In the genomic region with DNA sequence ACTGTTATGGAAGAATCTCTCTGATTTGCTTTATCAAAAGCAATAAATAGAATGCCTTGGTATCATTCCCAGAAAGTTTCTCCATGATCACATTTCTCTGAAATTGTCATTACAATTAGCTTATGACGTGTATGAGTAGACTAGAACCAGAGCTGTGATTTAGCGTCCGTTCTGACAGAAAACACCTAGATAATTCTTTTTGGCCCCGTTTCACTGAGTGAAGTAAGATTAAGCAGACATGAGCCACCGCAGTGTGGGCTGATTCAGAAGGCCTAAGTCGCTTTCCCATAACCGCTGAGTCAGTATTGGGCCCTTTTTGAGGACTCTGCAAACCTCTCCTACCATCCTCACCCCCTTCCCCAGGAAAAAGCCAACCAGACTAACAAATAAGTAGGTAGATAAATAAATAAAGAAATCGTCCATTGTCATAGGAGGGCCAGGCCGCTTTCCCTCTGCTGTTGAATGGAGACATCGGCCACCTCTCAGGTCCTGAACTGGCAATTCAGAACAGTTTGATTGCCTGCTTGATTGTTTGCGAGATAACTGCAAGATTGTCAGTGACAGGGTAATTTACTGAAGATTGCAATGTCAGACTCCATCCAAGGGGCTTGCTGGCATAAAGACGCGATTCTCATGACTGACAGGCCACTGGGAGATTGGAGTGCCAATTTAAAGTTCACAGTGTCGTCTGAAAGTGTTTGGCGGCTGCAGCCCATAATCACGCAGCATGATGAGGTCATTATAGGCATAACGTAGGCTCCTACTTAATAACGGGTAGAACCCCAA, we compare ENCODE assay signal across 21 cellular contexts.
DNase-seq lines count a peak whose midpoint lies in the region; ATAC-seq, FAIRE-seq and TF ChIP-seq lines count a peak whose summit lies in the region.
"Had no signal": no experiment of that assay in that cellular context is flagged by ENCODE, and none has a peak within 500 bp of the region (broad histone marks: within the 10 kb centered on the region; RNA-seq: fewer than 3 reads in every experiment).

No MANE protein-coding gene starts in this region.

- no peak overlapping the region for H3K27ac ChIP-seq in A549
- H3K27ac ChIP-seq in right cardiac atrium (ENCODE audit: low read length): peak overlapping the region; percentile 67
- H3K27ac ChIP-seq: GM23248 had no signal

- no peak for TF ChIP-seq EP300 in A549 (IDR thresholded peaks at IDR 0.05)

- no peak overlapping the region for H3K27ac Mint-ChIP-seq in activated naive CD8-positive, alpha-beta T cell treated with anti-CD3 and anti-CD28 coated beads for 36 hours

- peaks cover 5% of the 10 kb centered on the region for H3K27me3 Mint-ChIP-seq in activated T-cell treated with anti-CD3 and anti-CD28 coated beads, Interleukin-2, amount 50 U/mL, for 4 hours (ENCODE audit: low read depth)
- H3K27me3 Mint-ChIP-seq in activated naive CD8-positive, alpha-beta T cell treated with anti-CD3 and anti-CD28 coated beads for 36 hours: peaks cover 3% of the 10 kb centered on the region

- no peak for TF ChIP-seq RAD21 in A549 (conservative IDR thresholded peaks at IDR 0.05 in 1 of 2, IDR thresholded peaks at IDR 0.05 in 1 of 2)

- POLR2A ChIA-PET in A549 (lab: Yijun Ruan, JAX): interaction anchor here (0.5 kb wide), 1 partner anchor 21 kb away, joined by 3 read pairs; no protein-coding TSS in a partner anchor

- no peaks in the 10 kb centered on the region for H3K4me1 Mint-ChIP-seq in activated T-cell treated with anti-CD3 and anti-CD28 coated beads, Interleukin-2, amount 50 U/mL, for 4 hours (ENCODE audit: low read depth)
- no peaks in the 10 kb centered on the region for H3K4me1 Mint-ChIP-seq in activated naive CD8-positive, alpha-beta T cell treated with anti-CD3 and anti-CD28 coated beads for 36 hours

- no peak overlapping the region for H3K4me3 Mint-ChIP-seq in activated T-cell treated with anti-CD3 and anti-CD28 coated beads, Interleukin-2, amount 50 U/mL, for 4 hours
- no peak overlapping the region for H3K4me3 Mint-ChIP-seq in activated naive CD8-positive, alpha-beta T cell treated with anti-CD3 and anti-CD28 coated beads for 36 hours

- H3K27me3 ChIP-seq in right cardiac atrium (ENCODE audit: control insufficient read depth, insufficient read depth): no peaks in the 10 kb centered on the region

- H3K4me3 ChIP-seq in A549 (no peak overlapping the region), fibroblast of mammary gland (ENCODE audit: control insufficient read depth, low read depth, low read length) (no peak overlapping the region), right cardiac atrium (ENCODE audit: low read length) (no peak overlapping the region)
- H3K4me3 ChIP-seq: GM23248 had no signal

- 69% methylated on average over 18 of the region's 18 CpGs for WGBS in A549 (ENCODE audit: missing lambda C conversion rate)
- WGBS in right cardiac atrium: 59% methylated on average over 18 of the region's 18 CpGs

- TF ChIP-seq CTCF in A549 (IDR thresholded peaks at IDR 0.05): no peak
- TF ChIP-seq CTCF in fibroblast of mammary gland (conservative IDR thresholded peaks at IDR 0.05; ENCODE audit: control insufficient read depth, insufficient read depth, low read depth, low read length): no peak

- no peak for ATAC-seq in A549
- ATAC-seq in SK-N-SH treated with all-trans-retinoic acid at 6 μM for 48 hours: no peak
- ATAC-seq in right cardiac atrium: peak; percentile 16 to 73
- ATAC-seq in activated T-cell treated with anti-CD3 and anti-CD28 coated beads, Interleukin-2, amount 50 U/mL, for 4 hours: no peak
- ATAC-seq: HCT116, Panc1 had no signal

- H3K4me1 ChIP-seq in A549 (no peaks in the 10 kb centered on the region), right cardiac atrium (ENCODE audit: control insufficient read depth, insufficient read depth, low read length) (peaks cover 5% of the 10 kb centered on the region)

- intact Hi-C loops in right cardiac atrium (cut with DNase I): no loop called here

- no peak for FAIRE-seq in A549 (lab: Jason Lieb, UNC)
- FAIRE-seq: A204.1, GM12891, GM18507 had no signal

- H3K9me3 Mint-ChIP-seq in activated T-cell treated with anti-CD3 and anti-CD28 coated beads, Interleukin-2, amount 50 U/mL, for 4 hours: no peaks in the 10 kb centered on the region
- H3K9me3 Mint-ChIP-seq in activated naive CD8-positive, alpha-beta T cell treated with anti-CD3 and anti-CD28 coated beads for 36 hours: no peaks in the 10 kb centered on the region

- no peaks in the 10 kb centered on the region for H3K36me3 Mint-ChIP-seq in activated T-cell treated with anti-CD3 and anti-CD28 coated beads, Interleukin-2, amount 50 U/mL, for 4 hours (ENCODE audit: insufficient read depth)
- no peaks in the 10 kb centered on the region for H3K36me3 Mint-ChIP-seq in activated naive CD8-positive, alpha-beta T cell treated with anti-CD3 and anti-CD28 coated beads for 36 hours

- no peak overlapping the region for H3K4me2 ChIP-seq in A549

- TF ChIP-seq POLR2A in A549 (IDR thresholded peaks at IDR 0.05; ENCODE audit: low read length): no peak

- CTCF ChIA-PET in A549 (lab: Yijun Ruan, JAX): interaction anchor here (0.9 kb wide), 1 partner anchor 67 kb away, joined by 3 read pairs; no protein-coding TSS in a partner anchor

- H3K9me3 ChIP-seq in A549 (no peaks in the 10 kb centered on the region), right cardiac atrium (ENCODE audit: control insufficient read depth, low read length) (no peaks in the 10 kb centered on the region)

- DNase-seq in A549 (ENCODE audit: low read depth in 1 of 2, low spot score in 1 of 2) (no peak), fibroblast of mammary gland (ENCODE audit: low read depth) (peak; percentile 63), right cardiac atrium (no peak), activated T-cell treated with anti-CD3 and anti-CD28 coated beads for 4 hours (no peak), cortex of kidney (lab: John Stamatoyannopoulos, UW) (no peak)
- DNase-seq in activated T-cell treated with anti-CD3 and anti-CD28 coated beads, Interleukin-2, amount 50 U/mL, for 4 hours: no peak
- DNase-seq in activated naive CD8-positive, alpha-beta T cell treated with anti-CD3 and anti-CD28 coated beads for 36 hours: no peak
- DNase-seq: C1 segment of cervical spinal cord, GF-D8, GM23248, KG1, NCI-H1417 treated with DMSO at 0.1 percent for 48 hours, NCI-H2029, NCI-H2171 treated with DMSO at 0.1 percent for 48 hours, NCI-H510A had no signal

TF ChIP-seq in A549, 52 proteins besides CTCF, POLR2A, EP300 and RAD21:
- TF ChIP-seq, protein P1, sequence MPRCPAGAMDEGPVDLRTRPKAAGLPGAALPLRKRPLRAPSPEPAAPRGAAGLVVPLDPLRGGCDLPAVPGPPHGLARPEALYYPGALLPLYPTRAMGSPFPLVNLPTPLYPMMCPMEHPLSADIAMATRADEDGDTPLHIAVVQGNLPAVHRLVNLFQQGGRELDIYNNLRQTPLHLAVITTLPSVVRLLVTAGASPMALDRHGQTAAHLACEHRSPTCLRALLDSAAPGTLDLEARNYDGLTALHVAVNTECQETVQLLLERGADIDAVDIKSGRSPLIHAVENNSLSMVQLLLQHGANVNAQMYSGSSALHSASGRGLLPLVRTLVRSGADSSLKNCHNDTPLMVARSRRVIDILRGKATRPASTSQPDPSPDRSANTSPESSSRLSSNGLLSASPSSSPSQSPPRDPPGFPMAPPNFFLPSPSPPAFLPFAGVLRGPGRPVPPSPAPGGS (IDR thresholded peaks at IDR 0.05): no peak
- peak; percentile 27 for TF ChIP-seq MAFK (IDR thresholded peaks at IDR 0.05; ENCODE audit: partially characterized antibody)

TF ChIP-seq in SK-N-SH treated with all-trans-retinoic acid at 6 μM for 48 hours, 23 proteins besides CTCF, POLR2A, EP300 and RAD21:
- 0 out of 2 replicates have a peak, but pooled peaks have one; percentile 9 for TF ChIP-seq SNAI2 (CRISPR knock-in tag; IDR thresholded peaks at IDR 0.05)
- TF ChIP-seq ZFP3 (CRISPR knock-in tag; IDR thresholded peaks at IDR 0.05): no peak
- TF ChIP-seq, protein P2, sequence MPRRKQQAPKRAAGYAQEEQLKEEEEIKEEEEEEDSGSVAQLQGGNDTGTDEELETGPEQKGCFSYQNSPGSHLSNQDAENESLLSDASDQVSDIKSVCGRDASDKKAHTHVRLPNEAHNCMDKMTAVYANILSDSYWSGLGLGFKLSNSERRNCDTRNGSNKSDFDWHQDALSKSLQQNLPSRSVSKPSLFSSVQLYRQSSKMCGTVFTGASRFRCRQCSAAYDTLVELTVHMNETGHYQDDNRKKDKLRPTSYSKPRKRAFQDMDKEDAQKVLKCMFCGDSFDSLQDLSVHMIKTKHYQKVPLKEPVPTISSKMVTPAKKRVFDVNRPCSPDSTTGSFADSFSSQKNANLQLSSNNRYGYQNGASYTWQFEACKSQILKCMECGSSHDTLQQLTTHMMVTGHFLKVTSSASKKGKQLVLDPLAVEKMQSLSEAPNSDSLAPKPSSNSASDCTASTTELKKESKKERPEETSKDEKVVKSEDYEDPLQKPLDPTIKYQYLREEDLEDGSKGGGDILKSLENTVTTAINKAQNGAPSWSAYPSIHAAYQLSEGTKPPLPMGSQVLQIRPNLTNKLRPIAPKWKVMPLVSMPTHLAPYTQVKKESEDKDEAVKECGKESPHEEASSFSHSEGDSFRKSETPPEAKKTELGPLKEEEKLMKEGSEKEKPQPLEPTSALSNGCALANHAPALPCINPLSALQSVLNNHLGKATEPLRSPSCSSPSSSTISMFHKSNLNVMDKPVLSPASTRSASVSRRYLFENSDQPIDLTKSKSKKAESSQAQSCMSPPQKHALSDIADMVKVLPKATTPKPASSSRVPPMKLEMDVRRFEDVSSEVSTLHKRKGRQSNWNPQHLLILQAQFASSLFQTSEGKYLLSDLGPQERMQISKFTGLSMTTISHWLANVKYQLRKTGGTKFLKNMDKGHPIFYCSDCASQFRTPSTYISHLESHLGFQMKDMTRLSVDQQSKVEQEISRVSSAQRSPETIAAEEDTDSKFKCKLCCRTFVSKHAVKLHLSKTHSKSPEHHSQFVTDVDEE (CRISPR knock-in tag; IDR thresholded peaks at IDR 0.05): peak; percentile 37; the same call in 1 of the 2 replicates
- 0 out of 2 replicates have a peak, but pooled peaks have one; percentile 36 for TF ChIP-seq TCF4 (CRISPR knock-in tag; IDR thresholded peaks at IDR 0.05; ENCODE audit: borderline replicate concordance)
- peak; percentile 87 for TF ChIP-seq ISL1 (CRISPR knock-in tag; IDR thresholded peaks at IDR 0.05)

Comparison
In these comparisons a context has a peak if more than half of its experiments do, and no peak if none do; other contexts are left out.
1. ATAC-seq: peak in right cardiac atrium (2 of 2); none in A549 (0 of 2), SK-N-SH treated with all-trans-retinoic acid at 6 μM for 48 hours (single experiment) and activated T-cell treated with anti-CD3 and anti-CD28 coated beads, Interleukin-2, amount 50 U/mL, for 4 hours (0 of 2).